9 cellular contexts compared by ENCODE assay signal in genomic region chr1:145885738-145886287, GRCh38. TPM values are rescaled to one million over a fixed set of nuclear protein-coding genes. Genes with fewer than 3 reads are reported as not detected.
DNase-seq lines count a peak whose midpoint lies in the region; ATAC-seq and TF ChIP-seq lines count a peak whose summit lies in the region.
"Had no signal": no experiment of that assay in that cellular context is flagged by ENCODE, and none has a peak within 500 bp of the region (broad histone marks: within the 10 kb centered on the region; RNA-seq: fewer than 3 reads in every experiment).

ANKRD35 (minus strand) TSS chr1:145885866; CDS start chr1:145885758, 108 bp downstream.

- WGBS in smooth muscle cell (ENCODE audit: low lambda C conversion rate), result 6% methylated on average over 18 of the region's 36 CpGs

- H3K4me3 ChIP-seq in breast epithelium (peak within 1 kb of the TSS; percentile 54 to 80 (median 57)), smooth muscle cell (peak within 1 kb of the TSS; percentile 85)

- no peaks in the 10 kb centered on the region for H4K20me1 ChIP-seq in smooth muscle cell (ENCODE audit: low read depth)

- peaks cover 15% of the 10 kb centered on the region for H3K4me1 Mint-ChIP-seq in WTC11

- no peaks in the 10 kb centered on the region for H3K36me3 Mint-ChIP-seq in WTC11

- H2AFZ ChIP-seq in smooth muscle cell (ENCODE audit: low read depth), result peak within 1 kb of the TSS; percentile 95

- no peak within 1 kb of the TSS for H3K9ac ChIP-seq in smooth muscle cell (ENCODE audit: low read depth)

- peak within 1 kb of the TSS; percentile 83 for H3K4me2 ChIP-seq in smooth muscle cell

- peak within 1 kb of the TSS; percentile 26 to 54 for H3K27ac ChIP-seq in breast epithelium
- no peak within 1 kb of the TSS for H3K27ac ChIP-seq in smooth muscle cell (ENCODE audit: low read depth)
- H3K27ac ChIP-seq: C4-2B had no signal

- TF ChIP-seq CTCF in WTC11 (IDR thresholded peaks at IDR 0.05) (no peak), breast epithelium (IDR thresholded peaks at IDR 0.05) (no peak), smooth muscle cell (IDR thresholded peaks at IDR 0.05; ENCODE audit: borderline replicate concordance, insufficient read depth, poor library complexity, severe bottlenecking) (no peak)

- no peaks in the 10 kb centered on the region for H3K27me3 ChIP-seq in breast epithelium
- H3K27me3 ChIP-seq in smooth muscle cell (ENCODE audit: low read depth), result peaks cover 21% of the 10 kb centered on the region

- intact Hi-C loops in breast epithelium (cut with DNase I; ENCODE audit: low total_unique reads), result no loop called here

- CTCF ChIA-PET in WTC11 (lab: Charles Lee), result interaction anchor here (1.1 to 3.3 kb wide), 11 partner anchors 14 to 122 kb away, joined by 3 to 40 read pairs (median 7); partner anchors contain the start of genes ANKRD34A, ITGA10, NUDT17 and PIAS3

- peaks cover 35% of the 10 kb centered on the region for H3K27me3 Mint-ChIP-seq in WTC11 (ENCODE audit: low read depth)

- no peaks in the 10 kb centered on the region for H3K79me2 ChIP-seq in smooth muscle cell (ENCODE audit: low read depth)

- H3K9me3 ChIP-seq in breast epithelium (no peaks in the 10 kb centered on the region), smooth muscle cell (replicated peaks; ENCODE audit: low read depth) (no peaks in the 10 kb centered on the region)

- H3K4me3 Mint-ChIP-seq in WTC11, result peak within 1 kb of the TSS; percentile 79

- peak; percentile 100 for ATAC-seq in GM18868 (IDR thresholded peaks at IDR 0.05; ENCODE audit: unreplicated experiment)
- peak; percentile 98 for ATAC-seq in HG03095 (IDR thresholded peaks at IDR 0.05; ENCODE audit: unreplicated experiment)
- ATAC-seq in WTC11, result peak; percentile 97

- no peaks in the 10 kb centered on the region for H3F3A ChIP-seq in smooth muscle cell (ENCODE audit: low read depth)

- POLR2A ChIA-PET in WTC11 (lab: Charles Lee), result interaction anchor here (2.0 kb wide), 1 partner anchor 26 kb away, joined by 10 read pairs; the partner anchor contains the start of gene PIAS3

- no peaks in the 10 kb centered on the region for H3K9me3 Mint-ChIP-seq in WTC11

- DNase-seq in 8988T, result peak; percentile 94
- DNase-seq in NCI-H2171 (lab: John Stamatoyannopoulos, UW), result peak; percentile 71
- DNase-seq in WTC11 (ENCODE audit: low spot score), result peak; percentile 93
- DNase-seq in breast epithelium (ENCODE audit: low spot score in 2 of 2), result peak; percentile 78 to 87
- DNase-seq in inferior parietal cortex (ENCODE audit: extremely low spot score), result peak; percentile 76
- peak; percentile 37 for DNase-seq in smooth muscle cell (lab: John Stamatoyannopoulos, UW; ENCODE audit: unreplicated experiment)

- H3K4me1 ChIP-seq in breast epithelium (peaks cover 0 to 14% of the 10 kb centered on the region in 2 donors), smooth muscle cell (ENCODE audit: low read depth) (no peaks in the 10 kb centered on the region)

- no peak for TF ChIP-seq POLR2A in breast epithelium (IDR thresholded peaks at IDR 0.05)

- H3K36me3 ChIP-seq in breast epithelium (no peaks in the 10 kb centered on the region), smooth muscle cell (ENCODE audit: low read depth) (no peaks in the 10 kb centered on the region)

- no peak within 1 kb of the TSS for H3K27ac Mint-ChIP-seq in WTC11

TF ChIP-seq in WTC11, 78 proteins besides CTCF, POLR2A, EP300 and RAD21:
- TF ChIP-seq FOXP1 (CRISPR knock-in tag; IDR thresholded peaks at IDR 0.05; ENCODE audit: borderline replicate concordance), result no peak
- TF ChIP-seq SP1 (CRISPR knock-in tag; conservative IDR thresholded peaks at IDR 0.05), result peak; percentile 46; the same call in 1 of the 2 replicates

RNA-seq across cellular contexts. Expression of gene ANKRD35, which starts in this region (rescaled TPM):
- total RNA-seq in WTC11 (2021) (2.7 to 3.2 TPM (median 2.9 TPM) in 3 replicates), breast epithelium (10 to 100 TPM in 1 of 3 donors, 1 to 10 TPM in 2; 6.4 to 10.2 (median 7.0) TPM), smooth muscle cell (1.1 and 1.8 TPM in 2 replicates)
- polyA plus RNA-seq in smooth muscle cell, result 1.5 and 1.7 TPM in 2 replicates

Comparison
In these comparisons a context has a peak if more than half of its experiments do, and no peak if none do; other contexts are left out.
1. DNase-seq: peak in every context shown above with its lines; median percentile 94 in 8988T; 93 in WTC11; 82 in breast epithelium; 76 in inferior parietal cortex; 71 in NCI-H2171; 37 in smooth muscle cell.